Comparison of ENCODE assay signal across 9 cellular contexts in genomic region chr6:32868257-32868788, GRCh38. TPM values are rescaled to one million over a fixed set of nuclear protein-coding genes. Genes with fewer than 3 reads are reported as not detected.
DNase-seq lines count a peak whose midpoint lies in the region; ATAC-seq, FAIRE-seq and TF ChIP-seq lines count a peak whose summit lies in the region.
"Had no signal": no experiment of that assay in that cellular context is flagged by ENCODE, and none has a peak within 500 bp of the region (broad histone marks: within the 10 kb centered on the region; RNA-seq: fewer than 3 reads in every experiment).

No MANE protein-coding gene starts in this region.

- H3K4me2 ChIP-seq in DND-41 (ENCODE audit: insufficient read depth, low read length): no peak overlapping the region
- H3K4me2 ChIP-seq in KMS-11: no peak overlapping the region
- no peak overlapping the region for H3K4me2 ChIP-seq in parathyroid adenoma (ENCODE audit: low read length)

- no peak for TF ChIP-seq EP300 in upper lobe of left lung (IDR thresholded peaks at IDR 0.05)

- H3K9ac ChIP-seq in DND-41 (ENCODE audit: low read depth, low read length) (no peak overlapping the region), KMS-11 (no peak overlapping the region), parathyroid adenoma (no peak overlapping the region)

- TF ChIP-seq POLR2A in upper lobe of left lung (IDR thresholded peaks at IDR 0.05): no peak

- H3K27me3 ChIP-seq in DND-41 (ENCODE audit: insufficient read depth, low read length, poor library complexity) (peaks cover 6% of the 10 kb centered on the region), KMS-11 (ENCODE audit: insufficient read depth, low read depth) (no peaks in the 10 kb centered on the region), SJSA1 (replicated peaks) (peaks cover 4% of the 10 kb centered on the region; the same call in 1 of the 2 replicates), parathyroid adenoma (ENCODE audit: control insufficient read depth, insufficient read depth, low read length) (no peaks in the 10 kb centered on the region), upper lobe of left lung (no peaks in the 10 kb centered on the region)

- H3K79me2 ChIP-seq in DND-41 (ENCODE audit: insufficient read depth, low read length) (no peaks in the 10 kb centered on the region), KMS-11 (ENCODE audit: insufficient read depth, low read depth) (no peaks in the 10 kb centered on the region), parathyroid adenoma (no peaks in the 10 kb centered on the region)

- DNase-seq in DND-41 (peak; percentile 83), SJSA1 (ENCODE audit: low read depth in 1 of 2, low spot score in 2 of 2) (peak; percentile 69 to 76), frontal cortex (ENCODE audit: low spot score in 2 of 2) (peak; percentile 42 to 43), upper lobe of left lung (peak in 1 of 2 donors; percentile 76)
- DNase-seq in activated T-helper 9 cell treated with anti-CD3 and anti-CD28 coated beads, Interleukin-2, amount 50 U/mL, for 16 hours (ENCODE audit: low read depth): peak; percentile 76

- ATAC-seq in DND-41 (ENCODE audit: insufficient read depth, low read depth) (peak; percentile 94), upper lobe of left lung (ENCODE audit: low FRiP score in 2 of 2) (peak; percentile 67 to 92), GM21515 (IDR thresholded peaks at IDR 0.05; ENCODE audit: unreplicated experiment) (no peak)

- H4K20me1 ChIP-seq in DND-41 (ENCODE audit: insufficient read depth, low read length) (no peaks in the 10 kb centered on the region), KMS-11 (ENCODE audit: insufficient read depth) (no peaks in the 10 kb centered on the region)

- peak; percentile 96 for FAIRE-seq in frontal cortex (lab: Jason Lieb, UNC)

- WGBS in upper lobe of left lung, 2 donors: 18% methylated on average over 5 of the region's 5 CpGs

- H3K4me3 ChIP-seq in DND-41 (ENCODE audit: low read depth in 1 of 2, low read length in 2 of 2) (no peak overlapping the region), KMS-11 (IDR thresholded peaks at IDR 0.05; ENCODE audit: insufficient read depth, low read depth, low read length) (no peak overlapping the region), SJSA1 (no peak overlapping the region), parathyroid adenoma (ENCODE audit: low read depth, low read length) (no peak overlapping the region), upper lobe of left lung (no peak overlapping the region)

- H3K4me1 ChIP-seq in DND-41 (ENCODE audit: insufficient read depth, low read length) (0 out of 2 replicates have a peak, but pooled peaks cover 2% of the 10 kb centered on the region), KMS-11 (ENCODE audit: low read depth, poor library complexity, severe bottlenecking) (peaks cover 9% of the 10 kb centered on the region), SJSA1 (replicated peaks) (no peaks in the 10 kb centered on the region), parathyroid adenoma (no peaks in the 10 kb centered on the region), upper lobe of left lung (peaks cover 0 to 6% (median 0%) of the 10 kb centered on the region in 4 donors)

- H2AFZ ChIP-seq in DND-41 (ENCODE audit: low read depth, low read length) (no peak overlapping the region), KMS-11 (ENCODE audit: low read depth) (no peak overlapping the region), parathyroid adenoma (no peak overlapping the region)

- H3K36me3 ChIP-seq in DND-41 (ENCODE audit: insufficient read depth, low read length) (no peaks in the 10 kb centered on the region), KMS-11 (ENCODE audit: insufficient read depth) (no peaks in the 10 kb centered on the region), SJSA1 (no peaks in the 10 kb centered on the region), parathyroid adenoma (ENCODE audit: control insufficient read depth, insufficient read depth, low read length) (no peaks in the 10 kb centered on the region), upper lobe of left lung (no peaks in the 10 kb centered on the region)

- TF ChIP-seq CTCF in DND-41 (IDR thresholded peaks at IDR 0.05; ENCODE audit: borderline replicate concordance, extremely low read depth, low read length, poor library complexity, severe bottlenecking): peak; percentile 98
- peak; percentile 95 for TF ChIP-seq CTCF in KMS-11 (conservative IDR thresholded peaks at IDR 0.05; ENCODE audit: low read depth, low read length)
- peak; percentile 97 for TF ChIP-seq CTCF in parathyroid adenoma (IDR thresholded peaks at IDR 0.05)
- TF ChIP-seq CTCF in upper lobe of left lung (IDR thresholded peaks at IDR 0.05): peak; percentile 83 to 95 (median 91)

- H3K9me3 ChIP-seq in DND-41 (ENCODE audit: insufficient read depth, low read length, severe bottlenecking) (no peaks in the 10 kb centered on the region), SJSA1 (replicated peaks) (no peaks in the 10 kb centered on the region), parathyroid adenoma (ENCODE audit: control insufficient read depth, low read length) (no peaks in the 10 kb centered on the region), upper lobe of left lung (no peaks in the 10 kb centered on the region)

- no peak overlapping the region for H3K27ac ChIP-seq in DND-41 (ENCODE audit: low read length)
- H3K27ac ChIP-seq in KMS-11: no peak overlapping the region
- H3K27ac ChIP-seq in SJSA1: no peak overlapping the region
- no peak overlapping the region for H3K27ac ChIP-seq in parathyroid adenoma
- no peak overlapping the region for H3K27ac ChIP-seq in upper lobe of left lung
- H3K27ac ChIP-seq: epithelial cell of prostate had no signal

RNA-seq across cellular contexts. Expression of gene PSMB9, which starts 14.3 kb away (rescaled TPM):
- 66.0 and 91.8 TPM in 2 replicates for total RNA-seq in SJSA1 (2014; rRNA removed; shearing (Covaris generic))
- total RNA-seq in frontal cortex (0.82 TPM), upper lobe of left lung (10 to 100 TPM; 34.4 to 85.9 (median 45.5) TPM)

RNA-seq across cellular contexts. Expression of gene TAP1, which starts 14.8 kb away (rescaled TPM):
- total RNA-seq in SJSA1 (2014; rRNA removed; shearing (Covaris generic)): 92.8 and 106 TPM in 2 replicates
- total RNA-seq in frontal cortex (3.7 TPM), upper lobe of left lung (10 to 100 TPM; 56.9 to 87.0 (median 69.8) TPM)

RNA-seq across cellular contexts. Expression of gene PSMB8, which starts 24.5 kb away (rescaled TPM):
- 107 and 118 TPM in 2 replicates for total RNA-seq in SJSA1 (2014; rRNA removed; shearing (Covaris generic))
- total RNA-seq in frontal cortex: 3.3 TPM
- total RNA-seq in upper lobe of left lung: 100 to 1,000 TPM in 1 of 6 donors, 10 to 100 TPM in 5; 48.2 to 110 (median 71.7) TPM

RNA-seq across cellular contexts. Expression of gene TAP2, which starts 29.8 kb away (rescaled TPM):
- 18.5 and 34.2 TPM in 2 replicates for total RNA-seq in SJSA1 (2014; rRNA removed; shearing (Covaris generic))
- total RNA-seq in frontal cortex (2.4 TPM), upper lobe of left lung (100 to 1,000 TPM in 2 of 6 donors, 10 to 100 TPM in 4; 17.6 to 266 (median 62.1) TPM)

RNA-seq across cellular contexts. Expression of gene HLA-DOB, which starts 51.5 kb away (rescaled TPM):
- total RNA-seq in SJSA1 (2014; rRNA removed; shearing (Covaris generic)): 0.32 TPM in 1 of 2 replicates, not detected in the other
- total RNA-seq in frontal cortex: not detected
- 10 to 100 TPM in 1 of 6 donors, 1 to 10 TPM in 5; 1.3 to 15.2 (median 3.7) TPM for total RNA-seq in upper lobe of left lung

Comparison
In these comparisons a context has a peak if more than half of its experiments do, and no peak if none do; other contexts are left out.
1. RNA of gene PSMB9, which starts 14.3 kb away (total RNA-seq): 66.0 to 91.8 TPM in SJSA1 and 34.4 to 85.9 TPM in upper lobe of left lung; 0.82 TPM in frontal cortex (single experiment); every median in the first group is over 10 times any median in the second.
2. RNA of gene TAP1, which starts 14.8 kb away (total RNA-seq): 92.8 to 106 TPM in SJSA1 and 56.9 to 87.0 TPM in upper lobe of left lung; 3.7 TPM in frontal cortex (single experiment); every median in the first group is over 10 times any median in the second.
3. RNA of gene PSMB8, which starts 24.5 kb away (total RNA-seq): 107 to 118 TPM in SJSA1 and 48.2 to 110 TPM in upper lobe of left lung; 3.3 TPM in frontal cortex (single experiment); every median in the first group is over 10 times any median in the second.
4. Peak in every context shown above with its lines, with median percentiles within 50 percentile points of each other: CTCF ChIP-seq.